10 cellular contexts compared by ENCODE assay signal in genomic region chr17:61828694-61829093, GRCh38.
"Had no signal": no experiment of that assay in that cellular context is flagged by ENCODE, and none has a peak within 500 bp of the region (broad histone marks: within the 10 kb centered on the region; RNA-seq: fewer than 3 reads in every experiment).

No MANE protein-coding gene starts in this region.

- H3K4me3 Mint-ChIP-seq: GM23338, H9, HFFc6 had no signal

- H3K9ac ChIP-seq: GM23248 had no signal

- H2AFZ ChIP-seq: GM23248, GM23338 had no signal

- H3K9me3 Mint-ChIP-seq: HFFc6 had no signal

- H3K4me3 ChIP-seq: GM23248, GM23338, HAP-1 had no signal

- H3K4me1 Mint-ChIP-seq: GM23338 had no signal

- ATAC-seq: GM23338, HCT116 had no signal

- H3K27ac ChIP-seq: GM23248 had no signal

- FAIRE-seq: H1 had no signal

- DNase-seq: GM23248, GOT3, H7, H9, HCEC 1CT, HFFc6 had no signal

- H3K27ac Mint-ChIP-seq: GM23338, H9, HFFc6 had no signal

- H3K4me2 ChIP-seq: GM23338 had no signal

- H3K9me3 ChIP-seq: HAP-1 had no signal
